Comparison of ENCODE assay signal across 21 cellular contexts in the genomic region with DNA sequence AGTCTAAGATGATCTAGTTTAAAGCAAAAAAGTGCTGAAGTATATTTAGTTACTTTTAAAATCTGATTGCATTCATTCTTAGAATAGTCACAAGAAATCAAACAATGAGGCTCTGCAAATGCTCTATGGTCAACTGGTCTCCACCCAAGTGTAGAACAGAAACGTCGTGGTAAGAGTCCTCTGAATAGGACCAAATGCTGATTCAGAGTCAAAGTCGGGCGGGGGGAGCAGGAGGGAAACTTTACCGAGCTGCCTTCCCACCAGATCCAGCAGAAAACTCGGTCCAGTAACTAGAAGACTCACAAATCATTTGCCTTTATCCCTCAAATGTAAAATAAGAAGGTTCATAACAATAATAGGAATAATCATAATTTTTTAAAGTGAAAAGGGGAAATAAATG.
"Had no signal": no experiment of that assay in that cellular context is flagged by ENCODE, and none has a peak within 500 bp of the region (broad histone marks: within the 10 kb centered on the region; RNA-seq: fewer than 3 reads in every experiment).

No MANE protein-coding gene starts in this region.

- H3K9me3 Mint-ChIP-seq: endodermal cell; naive thymus-derived CD4-positive, alpha-beta T cell; type B pancreatic cell had no signal

- H3K4me3 Mint-ChIP-seq: endodermal cell, type B pancreatic cell had no signal

- H3K27ac Mint-ChIP-seq: endodermal cell, type B pancreatic cell had no signal

- H3K4me2 ChIP-seq: hepatocyte had no signal

- H3K36me3 Mint-ChIP-seq: naive thymus-derived CD4-positive, alpha-beta T cell; type B pancreatic cell had no signal

- H3K4me1 ChIP-seq: foreskin keratinocyte, right atrium auricular region had no signal

- H2AFZ ChIP-seq: hepatocyte had no signal

- DNase-seq: effector CD4-positive, alpha-beta T cell; endodermal cell; erythroblast; foreskin keratinocyte; head of caudate nucleus; kidney; left cardiac atrium; left ventricle myocardium superior; mesenchymal stem cell; naive thymus-derived CD4-positive, alpha-beta T cell; sigmoid colon; small intestine; stimulated activated CD4-positive, alpha-beta T cell treated with anti-CD3 and anti-CD28 coated beads, Interleukin-12 subunit alpha, Interleukin-12 subunit beta, amount 100 ng/mL, for 4 hours; stimulated activated CD4-positive, alpha-beta T cell treated with anti-CD3 and anti-CD28 coated beads, Interleukin-2, amount 100 ng/mL, for 48 hours; stimulated activated naive CD4-positive, alpha-beta T cell treated with Interleukin-2 at 50 U/mL for 16 hours had no signal

- H3K79me2 ChIP-seq: hepatocyte had no signal

- H3K9me3 ChIP-seq: neutrophil, right atrium auricular region, sigmoid colon had no signal

- H3K36me3 ChIP-seq: neutrophil, right atrium auricular region, sigmoid colon had no signal

- H3K27me3 ChIP-seq: hepatocyte, neutrophil, right atrium auricular region, sigmoid colon had no signal

- H3K4me3 ChIP-seq: coronary artery, hepatocyte, lung, right atrium auricular region, sigmoid colon had no signal

- H3K27ac ChIP-seq: coronary artery, foreskin keratinocyte, hepatocyte, neutrophil, right atrium auricular region had no signal

- ATAC-seq: foreskin keratinocyte; left cardiac atrium; left ventricle myocardium superior; naive thymus-derived CD4-positive, alpha-beta T cell had no signal
